Comparison of ENCODE assay signal across 20 cellular contexts in genomic region chr3:119918992-119919933, GRCh38.
DNase-seq lines count a peak whose midpoint lies in the region; ATAC-seq and TF ChIP-seq lines count a peak whose summit lies in the region.
"Had no signal": no experiment of that assay in that cellular context is flagged by ENCODE, and none has a peak within 500 bp of the region (broad histone marks: within the 10 kb centered on the region; RNA-seq: fewer than 3 reads in every experiment).

No MANE protein-coding gene starts in this region.

- H3K27ac ChIP-seq in RWPE1: no peak overlapping the region
- H3K27ac ChIP-seq: coronary artery, epithelial cell of prostate, heart left ventricle had no signal

- CTCF ChIA-PET in RWPE1 (lab: Yijun Ruan, JAX): interaction anchor here (0.6 to 1.2 kb wide), 3 partner anchors 29 to 112 kb away, joined by 3 to 6 read pairs (median 6); no protein-coding TSS in a partner anchor
- CTCF ChIA-PET in activated CD4-positive, alpha-beta memory T cell treated with anti-CD3 and anti-CD28 coated beads, Interleukin-2, amount 10 ng/mL, durations not matched to agents 7 days and 5 days (lab: Charles Lee): no interaction called here

- TF ChIP-seq CTCF in natural killer cell (IDR thresholded peaks at IDR 0.05): no peak
- no peak for TF ChIP-seq CTCF in RWPE1 (conservative IDR thresholded peaks at IDR 0.05; ENCODE audit: low read depth)
- peak; percentile 15 for TF ChIP-seq CTCF in fibroblast of pulmonary artery (IDR thresholded peaks at IDR 0.05; ENCODE audit: low read length, missing control alignments)
- peak; percentile 44 for TF ChIP-seq CTCF in type B pancreatic cell (conservative IDR thresholded peaks at IDR 0.05)

- no peaks in the 10 kb centered on the region for H3K9me3 Mint-ChIP-seq in natural killer cell
- no peaks in the 10 kb centered on the region for H3K9me3 Mint-ChIP-seq in natural killer cell treated with Interleukin-12 subunit alpha and Interleukin-12 subunit beta and Interleukin-15 and Interleukin-18, amount 100 ng/mL, for 72 hours
- peaks cover 5% of the 10 kb centered on the region for H3K9me3 Mint-ChIP-seq in type B pancreatic cell
- H3K9me3 Mint-ChIP-seq in activated CD4-positive, alpha-beta memory T cell treated with anti-CD3 and anti-CD28 coated beads, Interleukin-2, amount 10 ng/mL, durations not matched to agents 7 days and 5 days: no peaks in the 10 kb centered on the region
- H3K9me3 Mint-ChIP-seq: IgD-negative memory B cell had no signal

- H3K27me3 Mint-ChIP-seq in natural killer cell (ENCODE audit: low read depth in 2 of 2) (no peaks in the 10 kb centered on the region), type B pancreatic cell (no peaks in the 10 kb centered on the region)
- H3K27me3 Mint-ChIP-seq in natural killer cell treated with Interleukin-12 subunit alpha and Interleukin-12 subunit beta and Interleukin-15 and Interleukin-18, amount 100 ng/mL, for 72 hours: no peaks in the 10 kb centered on the region
- no peaks in the 10 kb centered on the region for H3K27me3 Mint-ChIP-seq in activated CD4-positive, alpha-beta memory T cell treated with anti-CD3 and anti-CD28 coated beads, Interleukin-2, amount 10 ng/mL, durations not matched to agents 7 days and 5 days
- H3K27me3 Mint-ChIP-seq: IgD-negative memory B cell had no signal

- no peak for ATAC-seq in natural killer cell
- no peak for ATAC-seq in natural killer cell treated with Interleukin-12 subunit alpha and Interleukin-12 subunit beta and Interleukin-15 and Interleukin-18, amount 100 ng/mL, for 72 hours
- ATAC-seq: heart left ventricle had no signal

- H3K4me3 ChIP-seq in fibroblast of pulmonary artery (replicated peaks; ENCODE audit: low read depth, low read length): no peak overlapping the region
- H3K4me3 ChIP-seq: coronary artery, heart left ventricle had no signal

- H3K36me3 Mint-ChIP-seq in natural killer cell (peaks cover 13% of the 10 kb centered on the region), type B pancreatic cell (peaks cover 26% of the 10 kb centered on the region)
- peaks cover 8% of the 10 kb centered on the region for H3K36me3 Mint-ChIP-seq in natural killer cell treated with Interleukin-12 subunit alpha and Interleukin-12 subunit beta and Interleukin-15 and Interleukin-18, amount 100 ng/mL, for 72 hours
- H3K36me3 Mint-ChIP-seq in activated CD4-positive, alpha-beta memory T cell treated with anti-CD3 and anti-CD28 coated beads, Interleukin-2, amount 10 ng/mL, durations not matched to agents 7 days and 5 days (ENCODE audit: low read depth): peaks cover 25% of the 10 kb centered on the region

- H3K4me3 Mint-ChIP-seq in natural killer cell (no peak overlapping the region), type B pancreatic cell (no peak overlapping the region)
- H3K4me3 Mint-ChIP-seq in natural killer cell treated with Interleukin-12 subunit alpha and Interleukin-12 subunit beta and Interleukin-15 and Interleukin-18, amount 100 ng/mL, for 72 hours: no peak overlapping the region
- no peak overlapping the region for H3K4me3 Mint-ChIP-seq in activated CD4-positive, alpha-beta memory T cell treated with anti-CD3 and anti-CD28 coated beads, Interleukin-2, amount 10 ng/mL, durations not matched to agents 7 days and 5 days
- H3K4me3 Mint-ChIP-seq: IgD-negative memory B cell had no signal

- DNase-seq in natural killer cell (no peak), RWPE1 (ENCODE audit: low spot score) (peak; percentile 7), fibroblast of pulmonary artery (ENCODE audit: low read depth) (no peak), type B pancreatic cell (ENCODE audit: extremely low spot score, unreplicated experiment) (no peak), foreskin melanocyte (no peak)
- no peak for DNase-seq in natural killer cell treated with Interleukin-12 subunit alpha and Interleukin-12 subunit beta and Interleukin-15 and Interleukin-18, amount 100 ng/mL, for 72 hours (ENCODE audit: low spot score)
- DNase-seq in activated CD8-positive, alpha-beta memory T cell treated with anti-CD3 and anti-CD28 coated beads, Interleukin-2, amount 50 U/mL, for 48 hours: no peak
- no peak for DNase-seq in activated CD4-positive, alpha-beta memory T cell treated with anti-CD3 and anti-CD28 coated beads, Interleukin-2, amount 10 ng/mL, durations not matched to agents 7 days and 5 days
- DNase-seq: activated gamma-delta T cell, anterior cingulate cortex, heart left ventricle, islet precursor cell, NCI-H2081, NCI-H510A treated with DMSO at 0.1 percent for 48 hours, retina, substantia nigra, SW 1271 had no signal

- POLR2A ChIA-PET in RWPE1 (lab: Yijun Ruan, JAX; ENCODE audit: low non-redundant PET): no interaction called here
- POLR2A ChIA-PET in activated CD4-positive, alpha-beta memory T cell treated with anti-CD3 and anti-CD28 coated beads, Interleukin-2, amount 10 ng/mL, durations not matched to agents 7 days and 5 days (lab: Charles Lee): no interaction called here

- peaks cover 26 to 41% of the 10 kb centered on the region in 2 donors for H3K4me1 Mint-ChIP-seq in natural killer cell
- H3K4me1 Mint-ChIP-seq in natural killer cell treated with Interleukin-12 subunit alpha and Interleukin-12 subunit beta and Interleukin-15 and Interleukin-18, amount 100 ng/mL, for 72 hours (ENCODE audit: low read depth in 2 of 2): peaks cover 15 to 18% of the 10 kb centered on the region in 2 donors
- peaks cover 5% of the 10 kb centered on the region for H3K4me1 Mint-ChIP-seq in type B pancreatic cell (ENCODE audit: unreplicated experiment)
- H3K4me1 Mint-ChIP-seq in activated CD4-positive, alpha-beta memory T cell treated with anti-CD3 and anti-CD28 coated beads, Interleukin-2, amount 10 ng/mL, durations not matched to agents 7 days and 5 days: peaks cover 5% of the 10 kb centered on the region

- intact Hi-C loops in natural killer cell (cut with micrococcal nuclease): no loop called here

- H3K27ac Mint-ChIP-seq in natural killer cell (peak overlapping the region; percentile 30 to 70), type B pancreatic cell (no peak overlapping the region)
- peak overlapping the region in 1 of 2 donors; percentile 17 for H3K27ac Mint-ChIP-seq in natural killer cell treated with Interleukin-12 subunit alpha and Interleukin-12 subunit beta and Interleukin-15 and Interleukin-18, amount 100 ng/mL, for 72 hours
- no peak overlapping the region for H3K27ac Mint-ChIP-seq in activated CD4-positive, alpha-beta memory T cell treated with anti-CD3 and anti-CD28 coated beads, Interleukin-2, amount 10 ng/mL, durations not matched to agents 7 days and 5 days

Comparison
In these comparisons a context has a peak if more than half of its experiments do, and no peak if none do; other contexts are left out.
1. H3K27ac Mint-ChIP-seq: peak in natural killer cell (2 of 2); none in type B pancreatic cell (single experiment) and activated CD4-positive, alpha-beta memory T cell treated with anti-CD3 and anti-CD28 coated beads, Interleukin-2, amount 10 ng/mL, durations not matched to agents 7 days and 5 days (single experiment).
2. CTCF ChIP-seq: peak in fibroblast of pulmonary artery (single experiment) and type B pancreatic cell (single experiment); none in natural killer cell (single experiment) and RWPE1 (single experiment).